ENCODE assay signal across 19 cellular contexts in genomic region chr17:6903516-6903915, GRCh38.
"Had no signal": no experiment of that assay in that cellular context is flagged by ENCODE, and none has a peak within 500 bp of the region (broad histone marks: within the 10 kb centered on the region; RNA-seq: fewer than 3 reads in every experiment).

No MANE protein-coding gene starts in this region.

- H3K27me3 ChIP-seq: colonic mucosa, thyroid gland, upper lobe of left lung had no signal

- DNase-seq: activated CD4-positive, alpha-beta T cell treated with anti-CD3 and anti-CD28 coated beads for 36 hours; activated CD4-positive, alpha-beta T cell treated with anti-CD3 and anti-CD28 coated beads, Interleukin-2, amount 50 U/mL, for 48 hours; activated CD4-positive, CD25-positive, alpha-beta regulatory T cell; activated CD8-positive, alpha-beta memory T cell treated with anti-CD3 and anti-CD28 coated beads for 24 hours; activated effector memory CD4-positive, alpha-beta T cell treated with Interleukin-2 at 50 U/mL for 16 hours; activated naive CD4-positive, alpha-beta T cell treated with Interleukin-2 at 50 U/mL for 16 hours; colonic mucosa; effector memory CD4-positive, alpha-beta T cell; erythroblast; kidney; naive thymus-derived CD8-positive, alpha-beta T cell; right cardiac atrium; spleen; stimulated activated CD4-positive, alpha-beta T cell treated with anti-CD3 and anti-CD28 coated beads, Interleukin-4, amount 100 ng/mL, for 1 hour; thyroid gland; upper lobe of left lung had no signal

- ATAC-seq: activated CD4-positive, alpha-beta T cell treated with anti-CD3 and anti-CD28 coated beads for 36 hours; gastroesophageal sphincter; naive thymus-derived CD8-positive, alpha-beta T cell; right cardiac atrium; stimulated activated effector memory CD8-positive, alpha-beta T cell treated with anti-CD3 and anti-CD28 coated beads, Interleukin-12 subunit alpha, Interleukin-12 subunit beta, amount 100 ng/mL, for 72 hours had no signal

- H3K27ac ChIP-seq: colonic mucosa, gastroesophageal sphincter, parathyroid adenoma, spleen, thyroid gland, upper lobe of left lung had no signal
